ENCODE assay signal across 14 cellular contexts in the genomic region with DNA sequence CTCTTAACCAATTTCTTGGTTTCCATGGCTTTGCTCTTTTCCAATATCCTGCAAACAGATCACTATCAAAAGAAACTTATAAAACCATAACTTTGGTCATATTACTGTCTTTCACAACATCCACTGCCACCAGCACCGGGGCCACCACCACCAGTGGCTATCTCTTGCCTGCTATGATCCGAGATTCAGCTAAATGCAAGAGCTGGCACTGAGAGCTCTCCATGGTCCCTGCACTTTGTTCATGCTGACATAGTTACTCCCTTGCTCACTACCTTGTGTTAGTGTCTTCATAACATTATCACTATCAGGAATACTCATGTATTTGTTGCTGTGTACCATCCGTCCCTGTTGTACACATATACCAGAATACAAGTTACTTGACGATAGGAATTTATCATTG.
DNase-seq lines count a peak whose midpoint lies in the region; TF ChIP-seq lines count a peak whose summit lies in the region.
"Had no signal": no experiment of that assay in that cellular context is flagged by ENCODE, and none has a peak within 500 bp of the region (broad histone marks: within the 10 kb centered on the region; RNA-seq: fewer than 3 reads in every experiment).

No MANE protein-coding gene starts in this region.

- no TSS peak for BruUV-seq in Calu3 (replicated peaks; lab: Mats Ljungman, UMichigan)

- H3K4me1 Mint-ChIP-seq in T-helper 2 cell treated with Interferon-gamma antibody and Interleukin-4, amounts not matched to agents 5 μg/mL and 100 μg/mL, for 36 hours (ENCODE audit: low read depth): peaks cover 78% of the 10 kb centered on the region
- peaks cover 15% of the 10 kb centered on the region for H3K4me1 Mint-ChIP-seq in HFFc6 (ENCODE audit: low read depth)
- H3K4me1 Mint-ChIP-seq in activated naive CD8-positive, alpha-beta T cell (ENCODE audit: low read depth): peaks cover 87% of the 10 kb centered on the region
- H3K4me1 Mint-ChIP-seq in Calu3 (ENCODE audit: low read depth, unreplicated experiment): peaks cover 22% of the 10 kb centered on the region

- no peaks in the 10 kb centered on the region for H3K79me2 ChIP-seq in mesendoderm (ENCODE audit: control insufficient read depth, insufficient read depth, low read length)

- intact Hi-C loops in Calu3 (cut with micrococcal nuclease; ENCODE audit: unreplicated experiment): loop anchor here (10.0 kb wide), 1 partner anchor 254 kb away; no protein-coding TSS in a partner anchor

- no peak overlapping the region for H2BK5ac ChIP-seq in mesendoderm (ENCODE audit: low read length)

- H3K27me3 ChIP-seq in mesendoderm (ENCODE audit: insufficient read depth, low read length, poor library complexity): no peaks in the 10 kb centered on the region
- H3K27me3 ChIP-seq: body of pancreas had no signal

- H2BK15ac ChIP-seq in mesendoderm (replicated peaks; ENCODE audit: low read depth): no peak overlapping the region

- TF ChIP-seq CTCF in HFFc6 (IDR thresholded peaks at IDR 0.05): no peak
- no peak for TF ChIP-seq CTCF in Calu3 (IDR thresholded peaks at IDR 0.05; ENCODE audit: unreplicated experiment)

- no peaks in the 10 kb centered on the region for H3K4me1 ChIP-seq in mesendoderm (ENCODE audit: control insufficient read depth, low read depth, low read length)
- H3K4me1 ChIP-seq: body of pancreas had no signal

- no peak overlapping the region for H3K4me3 ChIP-seq in mesendoderm (ENCODE audit: low read length)
- H3K4me3 ChIP-seq: body of pancreas, thoracic aorta had no signal

- H3K79me1 ChIP-seq in mesendoderm (ENCODE audit: low read length): no peaks in the 10 kb centered on the region

- H3K27ac Mint-ChIP-seq in T-helper 2 cell treated with Interferon-gamma antibody and Interleukin-4, amounts not matched to agents 5 μg/mL and 100 μg/mL, for 36 hours: peak overlapping the region; percentile 95
- no peak overlapping the region for H3K27ac Mint-ChIP-seq in HFFc6
- peak overlapping the region; percentile 98 for H3K27ac Mint-ChIP-seq in activated naive CD8-positive, alpha-beta T cell
- H3K27ac Mint-ChIP-seq in Calu3 (ENCODE audit: unreplicated experiment): no peak overlapping the region
- H3K27ac Mint-ChIP-seq: progenitor cell of endocrine pancreas had no signal

- no peak overlapping the region for H3K56ac ChIP-seq in mesendoderm (ENCODE audit: low read length)

- H3K27ac ChIP-seq in mesendoderm (ENCODE audit: low read depth, low read length): no peak overlapping the region
- H3K27ac ChIP-seq: body of pancreas, thoracic aorta had no signal

- H3K4me3 Mint-ChIP-seq in T-helper 2 cell treated with Interferon-gamma antibody and Interleukin-4, amounts not matched to agents 5 μg/mL and 100 μg/mL, for 36 hours: peak overlapping the region; percentile 90
- H3K4me3 Mint-ChIP-seq in HFFc6 (no peak overlapping the region), Calu3 (ENCODE audit: low read depth, unreplicated experiment) (no peak overlapping the region)
- no peak overlapping the region for H3K4me3 Mint-ChIP-seq in activated naive CD8-positive, alpha-beta T cell

- no peak overlapping the region for H2AK5ac ChIP-seq in mesendoderm (ENCODE audit: low read length)

- H2BK120ac ChIP-seq in mesendoderm (ENCODE audit: low read depth, low read length): no peak overlapping the region

- no peak overlapping the region for H3K18ac ChIP-seq in mesendoderm (ENCODE audit: low read length)

- no peak overlapping the region for H3K9ac ChIP-seq in mesendoderm (ENCODE audit: low read length)

- H3K4ac ChIP-seq in mesendoderm (ENCODE audit: low read depth, low read length): no peak overlapping the region

- H3K36me3 Mint-ChIP-seq in T-helper 2 cell treated with Interferon-gamma antibody and Interleukin-4, amounts not matched to agents 5 μg/mL and 100 μg/mL, for 36 hours (ENCODE audit: low read depth): peaks cover 11% of the 10 kb centered on the region
- H3K36me3 Mint-ChIP-seq in HFFc6 (ENCODE audit: low read depth) (no peaks in the 10 kb centered on the region), Calu3 (ENCODE audit: insufficient read depth, unreplicated experiment) (no peaks in the 10 kb centered on the region)
- H3K36me3 Mint-ChIP-seq in activated naive CD8-positive, alpha-beta T cell: peaks cover 3% of the 10 kb centered on the region

- H3K36me3 ChIP-seq in mesendoderm (ENCODE audit: control insufficient read depth, insufficient read depth, low read length): no peaks in the 10 kb centered on the region
- H3K36me3 ChIP-seq: thoracic aorta had no signal

- no peak overlapping the region for H3K23ac ChIP-seq in mesendoderm (ENCODE audit: low read length)

- H4K5ac ChIP-seq in mesendoderm (ENCODE audit: low read length): no peak overlapping the region

- no peak overlapping the region for H3K4me2 ChIP-seq in mesendoderm (ENCODE audit: low read length)

- WGBS in mesendoderm (ENCODE audit: extremely low coverage, insufficient coverage, low lambda C conversion rate): no CpG with 5 or more reads among the region's 4 CpGs

- H3K27me3 Mint-ChIP-seq in T-helper 2 cell treated with Interferon-gamma antibody and Interleukin-4, amounts not matched to agents 5 μg/mL and 100 μg/mL, for 36 hours (ENCODE audit: low read depth): no peaks in the 10 kb centered on the region
- H3K27me3 Mint-ChIP-seq in HFFc6 (ENCODE audit: insufficient read depth) (no peaks in the 10 kb centered on the region), Calu3 (ENCODE audit: unreplicated experiment) (no peaks in the 10 kb centered on the region)
- no peaks in the 10 kb centered on the region for H3K27me3 Mint-ChIP-seq in activated naive CD8-positive, alpha-beta T cell

- no peak overlapping the region for H4K8ac ChIP-seq in mesendoderm (ENCODE audit: low read depth, low read length)

- no peak for DNase-seq in T-helper 2 cell treated with Interferon-gamma antibody and Interleukin-4, amounts not matched to agents 5 μg/mL and 100 μg/mL, for 36 hours (ENCODE audit: low spot score)
- DNase-seq in T-helper 2 cell: no peak
- peak; percentile 16 for DNase-seq in HFFc6
- peak; percentile 21 for DNase-seq in mesendoderm
- DNase-seq in cerebellar nuclear complex (lab: John Stamatoyannopoulos, UW): no peak
- no peak for DNase-seq in Calu3
- DNase-seq in islet precursor cell: no peak
- DNase-seq: activated CD4-positive, CD25-positive, alpha-beta regulatory T cell treated with anti-CD3 and anti-CD28 coated beads, Interleukin-2, amount 50 U/mL, for 72 hours; body of pancreas; NCI-H187 treated with DMSO at 0.1 percent for 48 hours; NCI-H510A treated with DMSO at 0.1 percent for 48 hours had no signal

- no peaks in the 10 kb centered on the region for H3K9me3 Mint-ChIP-seq in T-helper 2 cell treated with Interferon-gamma antibody and Interleukin-4, amounts not matched to agents 5 μg/mL and 100 μg/mL, for 36 hours
- H3K9me3 Mint-ChIP-seq in HFFc6 (no peaks in the 10 kb centered on the region), Calu3 (ENCODE audit: low read depth, unreplicated experiment) (no peaks in the 10 kb centered on the region)
- H3K9me3 Mint-ChIP-seq in activated naive CD8-positive, alpha-beta T cell (ENCODE audit: low read depth): no peaks in the 10 kb centered on the region

- CTCF ChIA-PET in Calu3 (lab: Charles Lee): interaction anchor here (0.6 kb wide), 1 partner anchor 344 kb away, joined by 3 read pairs; no protein-coding TSS in a partner anchor

Comparison
In these comparisons a context has a peak if more than half of its experiments do, and no peak if none do; other contexts are left out.
1. DNase-seq: peak in HFFc6 (single experiment) and mesendoderm (single experiment); none in T-helper 2 cell treated with Interferon-gamma antibody and Interleukin-4, amounts not matched to agents 5 μg/mL and 100 μg/mL, for 36 hours (single experiment), T-helper 2 cell (0 of 5), cerebellar nuclear complex (0 of 2), Calu3 (single experiment) and islet precursor cell (single experiment).
2. H3K27ac Mint-ChIP-seq: peak in T-helper 2 cell treated with Interferon-gamma antibody and Interleukin-4, amounts not matched to agents 5 μg/mL and 100 μg/mL, for 36 hours (single experiment) and activated naive CD8-positive, alpha-beta T cell (single experiment); none in HFFc6 (single experiment) and Calu3 (single experiment).